In the genomic region with DNA sequence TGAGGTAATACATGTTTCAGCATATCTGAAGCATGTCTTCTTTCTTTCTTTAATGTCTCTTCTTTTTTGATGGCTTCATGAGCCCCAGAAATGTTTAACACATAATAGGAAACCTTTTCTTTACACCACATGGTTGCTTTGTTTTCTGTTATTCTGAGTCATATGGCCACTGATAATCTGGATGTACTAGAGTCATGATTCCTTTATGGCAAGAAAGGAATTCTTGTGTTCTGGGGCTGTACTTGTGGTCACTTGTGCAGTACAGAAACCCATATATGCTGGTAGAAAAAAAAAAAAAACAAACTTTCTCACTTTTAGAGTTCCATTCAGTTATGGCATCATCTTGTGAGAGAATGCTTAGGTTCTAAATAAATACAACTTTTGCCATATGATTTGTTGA, we compare ENCODE assay signal across 25 cellular contexts.
"Had no signal": no experiment of that assay in that cellular context is flagged by ENCODE, and none has a peak within 500 bp of the region (broad histone marks: within the 10 kb centered on the region; RNA-seq: fewer than 3 reads in every experiment).

No MANE protein-coding gene starts in this region.

- DNase-seq: activated CD4-positive, alpha-beta T cell treated with anti-CD3 and anti-CD28 coated beads for 48 hours; activated CD4-positive, alpha-beta T cell treated with anti-CD3 and anti-CD28 coated beads, Interleukin-2, amount 50 U/mL, for 48 hours; activated CD8-positive, alpha-beta memory T cell treated with anti-CD3 and anti-CD28 coated beads for 24 hours; activated effector memory CD4-positive, alpha-beta T cell treated with Interleukin-2 at 50 U/mL for 16 hours; activated naive CD4-positive, alpha-beta T cell treated with anti-CD3 and anti-CD28 coated beads for 36 hours; activated naive CD8-positive, alpha-beta T cell treated with anti-CD3 and anti-CD28 coated beads, Interleukin-2, amount 10 ng/mL, durations not matched to agents 7 days and 5 days; amygdala; dermis blood vessel endothelial cell; effector CD4-positive, alpha-beta T cell; heart left ventricle; hypothalamus; immature natural killer cell; midbrain; naive thymus-derived CD4-positive, alpha-beta T cell; occipital lobe; stimulated activated CD4-positive, alpha-beta T cell treated with anti-CD3 and anti-CD28 coated beads, Interleukin-15, amount 100 ng/mL, for 24 hours; stimulated activated CD4-positive, alpha-beta T cell treated with anti-CD3 and anti-CD28 coated beads, Interleukin-2, amount 100 ng/mL, for 24 hours; stimulated activated naive B cell treated with anti-CD40 and anti-IgM and Interleukin-4, amounts not matched to agents 10 μg/mL and 1 μg/mL and 100 μg/mL, for 72 hours; T-helper 9 cell; WERI-Rb-1 had no signal

- H3K27me3 ChIP-seq: heart left ventricle, right atrium auricular region, tibial nerve had no signal

- H3K9ac ChIP-seq: parathyroid adenoma had no signal

- H3K36me3 ChIP-seq: heart left ventricle, right atrium auricular region, tibial nerve, WERI-Rb-1 had no signal

- H3K9me3 ChIP-seq: right atrium auricular region, tibial nerve had no signal

- H3K4me1 ChIP-seq: heart left ventricle, parathyroid adenoma, right atrium auricular region, tibial nerve had no signal

- FAIRE-seq: colon had no signal

- H3K4me3 ChIP-seq: heart left ventricle, right atrium auricular region, smooth muscle cell, tibial nerve had no signal

- H3K27ac ChIP-seq: heart left ventricle, parathyroid adenoma, right atrium auricular region, tibial nerve, WERI-Rb-1 had no signal
